Comparison of ENCODE assay signal across 8 cellular contexts in genomic region chr16:2539838-2540458, GRCh38. TPM values are rescaled to one million over a fixed set of nuclear protein-coding genes. Genes with fewer than 3 reads are reported as not detected.
DNase-seq lines count a peak whose midpoint lies in the region; TF ChIP-seq lines count a peak whose summit lies in the region.
"Not testable (repeated sequence)": the region's sequence is repeated elsewhere in the genome, so short reads cannot be mapped to it uniquely, and the experiment has no call there.
"Had no signal": no experiment of that assay in that cellular context is flagged by ENCODE, and none has a peak within 500 bp of the region (broad histone marks: within the 10 kb centered on the region; RNA-seq: fewer than 3 reads in every experiment).

No MANE protein-coding gene starts in this region.

- peak; percentile 42 for TF ChIP-seq CTCF in WERI-Rb-1 (IDR thresholded peaks at IDR 0.05; ENCODE audit: low read depth, low read length)
- TF ChIP-seq CTCF in endothelial cell (IDR thresholded peaks at IDR 0.05; ENCODE audit: unreplicated experiment), result peak; percentile 25
- TF ChIP-seq CTCF in parathyroid adenoma (IDR thresholded peaks at IDR 0.05), result peak; percentile 21

- not testable (repeated sequence) for H3K36me3 ChIP-seq in WERI-Rb-1; parathyroid adenoma (ENCODE audit: control insufficient read depth, insufficient read depth, low read length)

- not testable (repeated sequence) for H3K4me2 ChIP-seq in parathyroid adenoma (ENCODE audit: low read length)

- peak overlapping the region; percentile 86 to 93 (median 91) for H3K27ac Mint-ChIP-seq in IgD-negative memory B cell
- not testable (repeated sequence) for H3K27ac Mint-ChIP-seq in activated naive CD8-positive, alpha-beta T cell; endothelial cell (ENCODE audit: unreplicated experiment)

- not testable (repeated sequence) for H3K36me3 Mint-ChIP-seq in IgD-negative memory B cell; activated naive CD8-positive, alpha-beta T cell; endothelial cell (ENCODE audit: low read depth, unreplicated experiment)

- not testable (repeated sequence) for H3K9me3 Mint-ChIP-seq in IgD-negative memory B cell; activated naive CD8-positive, alpha-beta T cell (ENCODE audit: low read depth); endothelial cell (ENCODE audit: unreplicated experiment)

- H3K4me3 ChIP-seq in WERI-Rb-1 (ENCODE audit: low read depth, low read length); parathyroid adenoma (ENCODE audit: low read depth, low read length): not testable (repeated sequence)

- H3K27ac ChIP-seq in WERI-Rb-1, parathyroid adenoma: not testable (repeated sequence)

- peaks cover 31% of the 10 kb centered on the region for H3K79me2 ChIP-seq in parathyroid adenoma

- not testable (repeated sequence) for H3K4me1 ChIP-seq in parathyroid adenoma

- H3K9ac ChIP-seq in parathyroid adenoma, result not testable (repeated sequence)

- H3K27me3 ChIP-seq in WERI-Rb-1 (ENCODE audit: insufficient read depth, low read depth, severe bottlenecking); parathyroid adenoma (ENCODE audit: control insufficient read depth, insufficient read depth, low read length): not testable (repeated sequence)

- H2AFZ ChIP-seq in parathyroid adenoma, result not testable (repeated sequence)

- peak overlapping the region; percentile 45 to 83 (median 74) for H3K4me3 Mint-ChIP-seq in IgD-negative memory B cell
- peak overlapping the region; percentile 94 for H3K4me3 Mint-ChIP-seq in activated naive CD8-positive, alpha-beta T cell
- H3K4me3 Mint-ChIP-seq in endothelial cell (ENCODE audit: unreplicated experiment), result peak overlapping the region; percentile 87

- H3K9me3 ChIP-seq in WERI-Rb-1 (ENCODE audit: severe bottlenecking); parathyroid adenoma (ENCODE audit: control insufficient read depth, low read length): not testable (repeated sequence)

- peak; percentile 60 for DNase-seq in DMS 273 (lab: John Stamatoyannopoulos, UW; ENCODE audit: unreplicated experiment)
- DNase-seq in WERI-Rb-1, result peak; percentile 52
- DNase-seq in endothelial cell (ENCODE audit: low spot score), result not testable (repeated sequence)
- DNase-seq in left kidney (ENCODE audit: low read depth, low spot score), result peak; percentile 58

- not testable (repeated sequence) for H3K27me3 Mint-ChIP-seq in IgD-negative memory B cell; activated naive CD8-positive, alpha-beta T cell
- H3K27me3 Mint-ChIP-seq in endothelial cell (ENCODE audit: unreplicated experiment), result peaks cover 11% of the 10 kb centered on the region

- peaks cover 27 to 34% (median 28%) of the 10 kb centered on the region in 3 donors for H3K4me1 Mint-ChIP-seq in IgD-negative memory B cell
- H3K4me1 Mint-ChIP-seq in activated naive CD8-positive, alpha-beta T cell (ENCODE audit: low read depth), result peaks cover 38% of the 10 kb centered on the region
- peaks cover 14% of the 10 kb centered on the region for H3K4me1 Mint-ChIP-seq in endothelial cell (ENCODE audit: unreplicated experiment)

RNA-seq across cellular contexts. Expression of gene PDPK1, which starts 2.1 kb away (rescaled TPM):
- 45.1 TPM for polyA plus RNA-seq in IgD-negative memory B cell
- total RNA-seq in endothelial cell (ENCODE audit: unreplicated experiment), result 33.6 TPM

RNA-seq across cellular contexts. Expression of gene CEMP1, which starts 8.7 kb away (rescaled TPM):
- polyA plus RNA-seq in IgD-negative memory B cell, result 6.2 TPM
- not detected for total RNA-seq in endothelial cell (ENCODE audit: unreplicated experiment)
- total RNA-seq: urinary bladder had no signal

RNA-seq across cellular contexts. Expression of gene AMDHD2, which starts 19.8 kb away (rescaled TPM):
- polyA plus RNA-seq in IgD-negative memory B cell, result 22.2 TPM
- 53.3 TPM for total RNA-seq in endothelial cell (ENCODE audit: unreplicated experiment)

RNA-seq across cellular contexts. Expression of gene ATP6V0C, which starts 26.2 kb away (rescaled TPM):
- polyA plus RNA-seq in IgD-negative memory B cell, result 105 TPM
- total RNA-seq in endothelial cell (ENCODE audit: unreplicated experiment), result 157 TPM
